ENCODE assay signal across 17 cellular contexts in genomic region chr2:169658877-169659276, GRCh38. TPM values are rescaled to one million over a fixed set of nuclear protein-coding genes. Genes with fewer than 3 reads are reported as not detected.
DNase-seq lines count a peak whose midpoint lies in the region; ATAC-seq and TF ChIP-seq lines count a peak whose summit lies in the region.
"Had no signal": no experiment of that assay in that cellular context is flagged by ENCODE, and none has a peak within 500 bp of the region (broad histone marks: within the 10 kb centered on the region; RNA-seq: fewer than 3 reads in every experiment).

No MANE protein-coding gene starts in this region.

- H3K9me3 Mint-ChIP-seq in stimulated activated memory B cell treated with anti-CD40 and anti-IgM and Interleukin-4, amounts not matched to agents 10 μg/mL and 1 μg/mL and 100 μg/mL, for 72 hours, result peaks cover 7% of the 10 kb centered on the region
- H3K9me3 Mint-ChIP-seq: CD4-positive, alpha-beta memory T cell; HFFc6 had no signal

- no peaks in the 10 kb centered on the region for H4K20me1 ChIP-seq in BLaER1 treated with 17β-estradiol and CSF1 and Interleukin-3, amounts not matched to agents 10 nM and 100 nM
- H4K20me1 ChIP-seq in OCI-LY7 (ENCODE audit: insufficient read depth, low read length), result no peaks in the 10 kb centered on the region
- no peaks in the 10 kb centered on the region for H4K20me1 ChIP-seq in GM23248 (ENCODE audit: insufficient read depth)

- CTCF ChIA-PET in OCI-LY7 (lab: Charles Lee; ENCODE audit: unreplicated experiment), result no interaction called here

- H3K4me1 ChIP-seq in BLaER1 treated with 17β-estradiol and CSF1 and Interleukin-3, amounts not matched to agents 10 nM and 100 nM, result peaks cover 12 to 27% (median 22%) of the 10 kb centered on the region in 10 experiments
- H3K4me1 ChIP-seq in OCI-LY7 (ENCODE audit: insufficient read depth, low read length, poor library complexity, severe bottlenecking), result peaks cover 11% of the 10 kb centered on the region
- H3K4me1 ChIP-seq in GM23248 (ENCODE audit: insufficient read depth), result no peaks in the 10 kb centered on the region
- H3K4me1 ChIP-seq: HAP-1 had no signal

- no peaks in the 10 kb centered on the region for H3K27me3 ChIP-seq in BLaER1 treated with 17β-estradiol and CSF1 and Interleukin-3, amounts not matched to agents 10 nM and 100 nM
- no peaks in the 10 kb centered on the region for H3K27me3 ChIP-seq in GM23248 (replicated peaks; ENCODE audit: insufficient read depth)

- H3K9me2 ChIP-seq in OCI-LY7 (ENCODE audit: insufficient read depth, low read length) (no peaks in the 10 kb centered on the region), GM23248 (ENCODE audit: insufficient read depth) (no peaks in the 10 kb centered on the region)

- H3K79me2 ChIP-seq in OCI-LY7 (ENCODE audit: insufficient read depth, low read depth, low read length) (no peaks in the 10 kb centered on the region), GM23248 (ENCODE audit: insufficient read depth) (no peaks in the 10 kb centered on the region)

- no peaks in the 10 kb centered on the region for H3K36me3 ChIP-seq in BLaER1 treated with 17β-estradiol and CSF1 and Interleukin-3, amounts not matched to agents 10 nM and 100 nM
- no peaks in the 10 kb centered on the region for H3K36me3 ChIP-seq in OCI-LY7 (ENCODE audit: insufficient read depth, low read length)
- H3K36me3 ChIP-seq in GM23248 (ENCODE audit: low read depth), result no peaks in the 10 kb centered on the region
- H3K36me3 ChIP-seq: HAP-1 had no signal

- POLR2A ChIA-PET in OCI-LY7 (lab: Charles Lee), result no interaction called here

- H3K4me2 ChIP-seq in BLaER1 treated with 17β-estradiol and CSF1 and Interleukin-3, amounts not matched to agents 10 nM and 100 nM, result peak overlapping the region; percentile 13 to 56 (median 25); a peak in 16 of 22 replicates
- H3K4me2 ChIP-seq in OCI-LY7 (ENCODE audit: low read length) (peak overlapping the region; percentile 13), GM23248 (ENCODE audit: unreplicated experiment) (no peak overlapping the region)

- no peak overlapping the region for H3K4me3 Mint-ChIP-seq in stimulated activated memory B cell treated with anti-CD40 and anti-IgM and Interleukin-4, amounts not matched to agents 10 μg/mL and 1 μg/mL and 100 μg/mL, for 72 hours
- H3K4me3 Mint-ChIP-seq: CD4-positive, alpha-beta memory T cell; HFFc6 had no signal

- BruUV-seq in OCI-LY7 (replicated peaks; lab: Mats Ljungman, UMichigan), result no TSS peak

- intact Hi-C loops in OCI-LY7 (cut with micrococcal nuclease; ENCODE audit: unreplicated experiment) (no loop called here), Right ventricle myocardium superior (cut with DNase I) (no loop called here)

- H3K27me3 Mint-ChIP-seq in stimulated activated memory B cell treated with anti-CD40 and anti-IgM and Interleukin-4, amounts not matched to agents 10 μg/mL and 1 μg/mL and 100 μg/mL, for 72 hours, result no peaks in the 10 kb centered on the region

- H3K9ac ChIP-seq in BLaER1 treated with 17β-estradiol and CSF1 and Interleukin-3, amounts not matched to agents 10 nM and 100 nM, result no peak overlapping the region
- H3K9ac ChIP-seq in GM23248, result no peak overlapping the region

- DNase-seq in OCI-LY7 (ENCODE audit: low spot score) (no peak), GM23248 (no peak), NCI-H2227 treated with DMSO at 0.1 percent for 48 hours (lab: John Stamatoyannopoulos, UW) (no peak), Right ventricle myocardium superior (no peak)
- DNase-seq: C1 segment of cervical spinal cord; Calu3; CD4-positive, alpha-beta memory T cell; COR-L47; DMS53; DMS79 treated with DMSO at 0.1 percent for 48 hours; GOT3; HFFc6 had no signal

- in situ Hi-C loops in GM23248 (cut with MboI), result no loop called here

- WGBS in GM23248 (ENCODE audit: low coverage in 1 of 2, low lambda C conversion rate in 2 of 2, missing lambda C conversion rate in 2 of 2), 2 experiments, result 96 to 100% methylated on average over 1 of the region's 1 CpG

- H2AFZ ChIP-seq in OCI-LY7 (ENCODE audit: low read length) (peak overlapping the region; percentile 75; the same call in 1 of the 2 replicates), GM23248 (no peak overlapping the region)

- peak overlapping the region; percentile 62 for H3K27ac Mint-ChIP-seq in stimulated activated memory B cell treated with anti-CD40 and anti-IgM and Interleukin-4, amounts not matched to agents 10 μg/mL and 1 μg/mL and 100 μg/mL, for 72 hours
- H3K27ac Mint-ChIP-seq: CD4-positive, alpha-beta memory T cell; HFFc6 had no signal

- H3K27ac ChIP-seq in BLaER1 treated with 17β-estradiol and CSF1 and Interleukin-3, amounts not matched to agents 10 nM and 100 nM, result peak overlapping the region in 2 of 11 experiments; percentile 26 to 28; a peak in 1 of 22 replicates
- H3K27ac ChIP-seq in OCI-LY7 (ENCODE audit: low read depth, low read length, poor library complexity, severe bottlenecking) (no peak overlapping the region), GM23248 (no peak overlapping the region)

- no peak for ATAC-seq in stimulated activated memory B cell treated with anti-CD40 and anti-IgM and Interleukin-4, amounts not matched to agents 10 μg/mL and 1 μg/mL and 100 μg/mL, for 72 hours
- ATAC-seq in Right ventricle myocardium superior (ENCODE audit: poor library complexity), result no peak

- TF ChIP-seq CTCF in OCI-LY7 (conservative IDR thresholded peaks at IDR 0.05; ENCODE audit: low read length), result no peak

- peaks cover 17% of the 10 kb centered on the region for H3K4me1 Mint-ChIP-seq in stimulated activated memory B cell treated with anti-CD40 and anti-IgM and Interleukin-4, amounts not matched to agents 10 μg/mL and 1 μg/mL and 100 μg/mL, for 72 hours
- H3K4me1 Mint-ChIP-seq: CD4-positive, alpha-beta memory T cell had no signal

- H3K4me3 ChIP-seq in BLaER1 treated with 17β-estradiol and CSF1 and Interleukin-3, amounts not matched to agents 10 nM and 100 nM, result no peak overlapping the region
- H3K4me3 ChIP-seq in OCI-LY7 (ENCODE audit: low read depth, low read length, poor library complexity, severe bottlenecking) (no peak overlapping the region), GM23248 (no peak overlapping the region)
- H3K4me3 ChIP-seq: HAP-1 had no signal

- H3F3A ChIP-seq in GM23248 (ENCODE audit: insufficient read depth), result no peaks in the 10 kb centered on the region

- H3K9me3 ChIP-seq in BLaER1 treated with 17β-estradiol and CSF1 and Interleukin-3, amounts not matched to agents 10 nM and 100 nM (replicated peaks in 1 of 11), result no peaks in the 10 kb centered on the region
- H3K9me3 ChIP-seq in OCI-LY7 (ENCODE audit: low read length), result no peaks in the 10 kb centered on the region
- no peaks in the 10 kb centered on the region for H3K9me3 ChIP-seq in GM23248 (ENCODE audit: low read depth)
- H3K9me3 ChIP-seq: HAP-1 had no signal

- no peaks in the 10 kb centered on the region for H3K36me3 Mint-ChIP-seq in stimulated activated memory B cell treated with anti-CD40 and anti-IgM and Interleukin-4, amounts not matched to agents 10 μg/mL and 1 μg/mL and 100 μg/mL, for 72 hours
- H3K36me3 Mint-ChIP-seq: CD4-positive, alpha-beta memory T cell had no signal

RNA-seq across cellular contexts. Expression of gene CFAP210, which starts 35.3 kb away (rescaled TPM):
- not detected in 2 replicates for total RNA-seq in OCI-LY7 (2014; rRNA removed; shearing (Covaris generic))
- total RNA-seq in OCI-LY7 (2022) (not detected in 2 replicates), Right ventricle myocardium superior (not detected)
- not detected in 2 replicates for total RNA-seq in GM23248 (2014; rRNA removed; shearing (Covaris generic))
- polyA plus RNA-seq in GM23248 (2016; fragmentation: Nextera tagmentation; extraction: Ambion mirVana), result 0.11 TPM in 1 of 2 replicates, not detected in the other
- total RNA-seq: A172; Calu3; CD4-positive, alpha-beta memory T cell; Daoy had no signal
- polyA plus RNA-seq: CD4-positive, alpha-beta memory T cell had no signal

RNA-seq across cellular contexts. Expression of gene PHOSPHO2, which starts 35.4 kb away (rescaled TPM):
- 2.8 and 4.8 TPM in 2 replicates for total RNA-seq in OCI-LY7 (2014; rRNA removed; shearing (Covaris generic))
- total RNA-seq in OCI-LY7 (2022) (2.9 and 4.2 TPM in 2 replicates), Right ventricle myocardium superior (3.3 TPM)
- total RNA-seq in GM23248 (2014; rRNA removed; shearing (Covaris generic)), result 0.86 and 2.4 TPM in 2 replicates
- polyA plus RNA-seq in GM23248 (2016; fragmentation: Nextera tagmentation; extraction: Ambion mirVana), result 3.6 and 3.8 TPM in 2 replicates
